2 cellular contexts compared by ENCODE assay signal in the genomic region with DNA sequence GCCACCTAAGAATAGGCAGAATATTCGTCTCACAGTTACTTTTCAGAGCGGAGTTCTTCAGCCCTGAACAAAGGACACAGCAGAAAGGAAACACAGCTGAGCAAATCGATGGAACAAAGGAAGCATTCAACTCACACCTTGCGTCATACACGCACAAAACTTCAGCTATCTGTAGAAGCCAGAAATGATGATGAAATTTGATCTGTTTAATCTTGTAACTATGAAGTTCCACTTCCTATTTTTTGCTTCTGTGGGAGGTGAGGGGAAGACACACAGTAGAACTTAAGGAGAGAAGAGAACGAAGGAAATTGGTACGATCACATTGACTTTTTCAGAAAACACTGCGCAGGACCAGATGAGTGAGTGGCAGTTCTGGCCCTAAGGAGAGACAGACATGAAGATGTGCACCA.
TF ChIP-seq lines count a peak whose summit lies in the region.

No MANE protein-coding gene starts in this region.

TF ChIP-seq in SK-N-SH, 30 proteins besides CTCF, POLR2A, EP300 and RAD21 (continued from another document):
- TF ChIP-seq, protein P1, sequence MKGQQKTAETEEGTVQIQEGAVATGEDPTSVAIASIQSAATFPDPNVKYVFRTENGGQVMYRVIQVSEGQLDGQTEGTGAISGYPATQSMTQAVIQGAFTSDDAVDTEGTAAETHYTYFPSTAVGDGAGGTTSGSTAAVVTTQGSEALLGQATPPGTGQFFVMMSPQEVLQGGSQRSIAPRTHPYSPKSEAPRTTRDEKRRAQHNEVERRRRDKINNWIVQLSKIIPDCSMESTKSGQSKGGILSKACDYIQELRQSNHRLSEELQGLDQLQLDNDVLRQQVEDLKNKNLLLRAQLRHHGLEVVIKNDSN (IDR thresholded peaks at IDR 0.05; ENCODE audit: borderline replicate concordance, low read depth) = no peak
- no peak for TF ChIP-seq TCF12 (IDR thresholded peaks at IDR 0.05)
- no peak for TF ChIP-seq MXI1 (IDR thresholded peaks at IDR 0.05; ENCODE audit: low read depth, low read length)
- TF ChIP-seq, protein P2, sequence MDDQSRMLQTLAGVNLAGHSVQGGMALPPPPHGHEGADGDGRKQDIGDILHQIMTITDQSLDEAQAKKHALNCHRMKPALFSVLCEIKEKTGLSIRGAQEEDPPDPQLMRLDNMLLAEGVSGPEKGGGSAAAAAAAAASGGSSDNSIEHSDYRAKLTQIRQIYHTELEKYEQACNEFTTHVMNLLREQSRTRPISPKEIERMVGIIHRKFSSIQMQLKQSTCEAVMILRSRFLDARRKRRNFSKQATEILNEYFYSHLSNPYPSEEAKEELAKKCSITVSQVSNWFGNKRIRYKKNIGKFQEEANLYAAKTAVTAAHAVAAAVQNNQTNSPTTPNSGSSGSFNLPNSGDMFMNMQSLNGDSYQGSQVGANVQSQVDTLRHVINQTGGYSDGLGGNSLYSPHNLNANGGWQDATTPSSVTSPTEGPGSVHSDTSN (IDR thresholded peaks at IDR 0.05) = no peak
- TF ChIP-seq RCOR1 (IDR thresholded peaks at IDR 0.05; ENCODE audit: low read length) = no peak
- no peak for TF ChIP-seq RXRA (IDR thresholded peaks at IDR 0.05; ENCODE audit: borderline replicate concordance, low read depth)
- TF ChIP-seq, protein P3, sequence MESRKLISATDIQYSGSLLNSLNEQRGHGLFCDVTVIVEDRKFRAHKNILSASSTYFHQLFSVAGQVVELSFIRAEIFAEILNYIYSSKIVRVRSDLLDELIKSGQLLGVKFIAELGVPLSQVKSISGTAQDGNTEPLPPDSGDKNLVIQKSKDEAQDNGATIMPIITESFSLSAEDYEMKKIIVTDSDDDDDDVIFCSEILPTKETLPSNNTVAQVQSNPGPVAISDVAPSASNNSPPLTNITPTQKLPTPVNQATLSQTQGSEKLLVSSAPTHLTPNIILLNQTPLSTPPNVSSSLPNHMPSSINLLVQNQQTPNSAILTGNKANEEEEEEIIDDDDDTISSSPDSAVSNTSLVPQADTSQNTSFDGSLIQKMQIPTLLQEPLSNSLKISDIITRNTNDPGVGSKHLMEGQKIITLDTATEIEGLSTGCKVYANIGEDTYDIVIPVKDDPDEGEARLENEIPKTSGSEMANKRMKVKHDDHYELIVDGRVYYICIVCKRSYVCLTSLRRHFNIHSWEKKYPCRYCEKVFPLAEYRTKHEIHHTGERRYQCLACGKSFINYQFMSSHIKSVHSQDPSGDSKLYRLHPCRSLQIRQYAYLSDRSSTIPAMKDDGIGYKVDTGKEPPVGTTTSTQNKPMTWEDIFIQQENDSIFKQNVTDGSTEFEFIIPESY (IDR thresholded peaks at IDR 0.05; ENCODE audit: borderline replicate concordance, low read depth) = no peak
TF ChIP-seq in SK-N-SH: peak in this region for 0.

TF ChIP-seq in SK-N-SH treated with all-trans-retinoic acid at 6 μM for 48 hours, 23 proteins besides CTCF, POLR2A, EP300 and RAD21 (continued from another document):
- TF ChIP-seq, protein P4, sequence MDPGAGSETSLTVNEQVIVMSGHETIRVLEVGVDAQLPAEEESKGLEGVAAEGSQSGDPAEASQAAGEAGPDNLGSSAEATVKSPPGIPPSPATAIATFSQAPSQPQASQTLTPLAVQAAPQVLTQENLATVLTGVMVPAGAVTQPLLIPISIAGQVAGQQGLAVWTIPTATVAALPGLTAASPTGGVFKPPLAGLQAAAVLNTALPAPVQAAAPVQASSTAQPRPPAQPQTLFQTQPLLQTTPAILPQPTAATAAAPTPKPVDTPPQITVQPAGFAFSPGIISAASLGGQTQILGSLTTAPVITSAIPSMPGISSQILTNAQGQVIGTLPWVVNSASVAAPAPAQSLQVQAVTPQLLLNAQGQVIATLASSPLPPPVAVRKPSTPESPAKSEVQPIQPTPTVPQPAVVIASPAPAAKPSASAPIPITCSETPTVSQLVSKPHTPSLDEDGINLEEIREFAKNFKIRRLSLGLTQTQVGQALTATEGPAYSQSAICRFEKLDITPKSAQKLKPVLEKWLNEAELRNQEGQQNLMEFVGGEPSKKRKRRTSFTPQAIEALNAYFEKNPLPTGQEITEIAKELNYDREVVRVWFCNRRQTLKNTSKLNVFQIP (CRISPR knock-in tag; IDR thresholded peaks at IDR 0.05; ENCODE audit: borderline replicate concordance, low read depth) = no peak
- TF ChIP-seq ZFP3 (CRISPR knock-in tag; IDR thresholded peaks at IDR 0.05) (no peak), ZNF70 (CRISPR knock-in tag; IDR thresholded peaks at IDR 0.05) (no peak), OSR1 (CRISPR knock-in tag; IDR thresholded peaks at IDR 0.05) (no peak)
- TF ChIP-seq, protein P5, sequence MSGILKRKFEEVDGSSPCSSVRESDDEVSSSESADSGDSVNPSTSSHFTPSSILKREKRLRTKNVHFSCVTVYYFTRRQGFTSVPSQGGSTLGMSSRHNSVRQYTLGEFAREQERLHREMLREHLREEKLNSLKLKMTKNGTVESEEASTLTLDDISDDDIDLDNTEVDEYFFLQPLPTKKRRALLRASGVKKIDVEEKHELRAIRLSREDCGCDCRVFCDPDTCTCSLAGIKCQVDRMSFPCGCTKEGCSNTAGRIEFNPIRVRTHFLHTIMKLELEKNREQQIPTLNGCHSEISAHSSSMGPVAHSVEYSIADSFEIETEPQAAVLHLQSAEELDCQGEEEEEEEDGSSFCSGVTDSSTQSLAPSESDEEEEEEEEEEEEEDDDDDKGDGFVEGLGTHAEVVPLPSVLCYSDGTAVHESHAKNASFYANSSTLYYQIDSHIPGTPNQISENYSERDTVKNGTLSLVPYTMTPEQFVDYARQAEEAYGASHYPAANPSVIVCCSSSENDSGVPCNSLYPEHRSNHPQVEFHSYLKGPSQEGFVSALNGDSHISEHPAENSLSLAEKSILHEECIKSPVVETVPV (CRISPR knock-in tag; IDR thresholded peaks at IDR 0.05) = no peak
